In genomic region chr2:119397196-119397595, GRCh38 we compare ENCODE assay signal across 24 cellular contexts. TPM values are rescaled to one million over a fixed set of nuclear protein-coding genes. Genes with fewer than 3 reads are reported as not detected.
DNase-seq lines count a peak whose midpoint lies in the region; ATAC-seq and TF ChIP-seq lines count a peak whose summit lies in the region.
"Had no signal": no experiment of that assay in that cellular context is flagged by ENCODE, and none has a peak within 500 bp of the region (broad histone marks: within the 10 kb centered on the region; RNA-seq: fewer than 3 reads in every experiment).

No MANE protein-coding gene starts in this region.

- no peak overlapping the region for H3K4ac ChIP-seq in mesenchymal stem cell (ENCODE audit: low read depth in 1 of 2, low read length in 2 of 2)

- H3K27ac Mint-ChIP-seq in dendritic cell treated with granulocyte-macrophage colony-stimulating factor and Interleukin-4, amounts not matched to agents 40 ng/mL and 50 ng/mL, for 4 days = peak overlapping the region; percentile 25
- H3K27ac Mint-ChIP-seq in endodermal cell = no peak overlapping the region
- no peak overlapping the region for H3K27ac Mint-ChIP-seq in stimulated activated effector memory CD8-positive, alpha-beta T cell treated with anti-CD3 and anti-CD28 coated beads, Interleukin-12 subunit alpha, Interleukin-12 subunit beta, amount 100 ng/mL, for 72 hours
- H3K27ac Mint-ChIP-seq: CD14-positive monocyte; CD4-positive, alpha-beta T cell; CD8-positive, alpha-beta memory T cell; H9 had no signal

- H2BK15ac ChIP-seq in mesenchymal stem cell (ENCODE audit: low read depth, poor library complexity, severe bottlenecking) = no peak overlapping the region

- H3K79me1 ChIP-seq in mesenchymal stem cell (replicated peaks; ENCODE audit: low read length, poor library complexity, severe bottlenecking) = no peaks in the 10 kb centered on the region

- H3K27me3 ChIP-seq in endodermal cell (ENCODE audit: control insufficient read depth, insufficient read depth, low read length, poor library complexity, severe bottlenecking) (no peaks in the 10 kb centered on the region), mesenchymal stem cell (ENCODE audit: control insufficient read depth in 1 of 2, insufficient read depth in 1 of 2, low read length in 2 of 2) (peaks cover 9 to 14% of the 10 kb centered on the region in 2 experiments), left ventricle myocardium inferior (ENCODE audit: low read depth) (no peaks in the 10 kb centered on the region)
- H3K27me3 ChIP-seq: BE2C; BLaER1 treated with 17β-estradiol and CSF1 and Interleukin-3, amounts not matched to agents 10 nM and 100 nM had no signal

- WGBS in endodermal cell (ENCODE audit: insufficient coverage in 1 of 2, insufficient read length in 1 of 2), 2 experiments = 91 to 100% methylated on average over 1 to 6 of the region's 6 CpGs
- 88% methylated on average over 6 of the region's 6 CpGs for WGBS in mesenchymal stem cell

- H3K4me2 ChIP-seq in mesenchymal stem cell (ENCODE audit: low read length, poor library complexity, severe bottlenecking) = no peak overlapping the region
- H3K4me2 ChIP-seq: A549 had no signal

- no peak overlapping the region for H3K9ac ChIP-seq in endodermal cell (ENCODE audit: extremely low read depth, low read length, poor library complexity, severe bottlenecking)
- H3K9ac ChIP-seq in mesenchymal stem cell (ENCODE audit: low read length) = no peak overlapping the region
- H3K9ac ChIP-seq: BLaER1 treated with 17β-estradiol and CSF1 and Interleukin-3, amounts not matched to agents 10 nM and 100 nM; GM23248 had no signal

- H4K8ac ChIP-seq in mesenchymal stem cell (ENCODE audit: low read length) = no peak overlapping the region

- H2BK12ac ChIP-seq in mesenchymal stem cell (ENCODE audit: low read length in 2 of 2) = no peak overlapping the region

- H3K27ac ChIP-seq in endodermal cell (ENCODE audit: low read depth, low read length) (no peak overlapping the region), mesenchymal stem cell (ENCODE audit: low read length, poor library complexity, severe bottlenecking) (no peak overlapping the region), left ventricle myocardium inferior (replicated peaks) (no peak overlapping the region)
- H3K27ac ChIP-seq: A549; BLaER1 treated with 17β-estradiol and CSF1 and Interleukin-3, amounts not matched to agents 10 nM and 100 nM; GM23248 had no signal

- no peak overlapping the region for H2AK5ac ChIP-seq in mesenchymal stem cell (ENCODE audit: low read length, severe bottlenecking)

- no peaks in the 10 kb centered on the region for H3K36me3 Mint-ChIP-seq in dendritic cell treated with granulocyte-macrophage colony-stimulating factor and Interleukin-4, amounts not matched to agents 40 ng/mL and 50 ng/mL, for 4 days (ENCODE audit: low read depth)
- H3K36me3 Mint-ChIP-seq in endodermal cell (ENCODE audit: low read depth) = no peaks in the 10 kb centered on the region
- H3K36me3 Mint-ChIP-seq in stimulated activated effector memory CD8-positive, alpha-beta T cell treated with anti-CD3 and anti-CD28 coated beads, Interleukin-12 subunit alpha, Interleukin-12 subunit beta, amount 100 ng/mL, for 72 hours = no peaks in the 10 kb centered on the region
- H3K36me3 Mint-ChIP-seq: CD14-positive monocyte; CD8-positive, alpha-beta memory T cell had no signal

- no peaks in the 10 kb centered on the region for H3K9me3 ChIP-seq in endodermal cell (ENCODE audit: control insufficient read depth, low read length)
- H3K9me3 ChIP-seq in mesenchymal stem cell (ENCODE audit: control insufficient read depth, low read length) = no peaks in the 10 kb centered on the region
- no peaks in the 10 kb centered on the region for H3K9me3 ChIP-seq in left ventricle myocardium inferior (replicated peaks)
- H3K9me3 ChIP-seq: A549; BE2C; BLaER1 treated with 17β-estradiol and CSF1 and Interleukin-3, amounts not matched to agents 10 nM and 100 nM had no signal

- peak overlapping the region; percentile 6 for H2AFZ ChIP-seq in mesenchymal stem cell (ENCODE audit: low read depth, low read length)
- H2AFZ ChIP-seq: GM23248 had no signal

- no peak overlapping the region for H3K18ac ChIP-seq in mesenchymal stem cell (ENCODE audit: low read depth in 1 of 2, low read length in 2 of 2)

- H3K4me1 ChIP-seq in endodermal cell (ENCODE audit: control insufficient read depth, insufficient read depth, low read length) = no peaks in the 10 kb centered on the region
- H3K4me1 ChIP-seq in mesenchymal stem cell (ENCODE audit: control insufficient read depth, insufficient read depth, low read depth, low read length) = peaks cover 2% of the 10 kb centered on the region
- peaks cover 4% of the 10 kb centered on the region for H3K4me1 ChIP-seq in left ventricle myocardium inferior
- H3K4me1 ChIP-seq: A549, BE2C had no signal

- no peak overlapping the region for H3K4me3 ChIP-seq in endodermal cell (ENCODE audit: low read length)
- no peak overlapping the region for H3K4me3 ChIP-seq in mesenchymal stem cell (ENCODE audit: insufficient read depth in 1 of 2, low read depth in 1 of 2, low read length in 2 of 2)
- no peak overlapping the region for H3K4me3 ChIP-seq in left ventricle myocardium inferior
- H3K4me3 ChIP-seq: A549; BLaER1 treated with 17β-estradiol and CSF1 and Interleukin-3, amounts not matched to agents 10 nM and 100 nM; GM12878; GM23248 had no signal

- H3K27me3 Mint-ChIP-seq in dendritic cell treated with granulocyte-macrophage colony-stimulating factor and Interleukin-4, amounts not matched to agents 40 ng/mL and 50 ng/mL, for 4 days = peaks cover 4% of the 10 kb centered on the region
- H3K27me3 Mint-ChIP-seq in endodermal cell (ENCODE audit: insufficient read depth) = peaks cover 3% of the 10 kb centered on the region

- DNase-seq in endodermal cell (peak; percentile 26), mesenchymal stem cell (no peak), HPDE6-E6E7 (ENCODE audit: extremely low spot score) (no peak), left ventricle myocardium inferior (no peak), hypothalamus (lab: John Stamatoyannopoulos, UW) (no peak)
- no peak for DNase-seq in stimulated activated effector memory CD8-positive, alpha-beta T cell treated with anti-CD3 and anti-CD28 coated beads, Interleukin-12 subunit alpha, Interleukin-12 subunit beta, amount 100 ng/mL, for 72 hours (ENCODE audit: low spot score in 2 of 2)
- DNase-seq: 8988T; ACHN; AML-193; BE2C; CD4-positive, alpha-beta T cell; CD8-positive, alpha-beta memory T cell; DMS 273 treated with DMSO at 0.1 percent for 48 hours; DMS79; EL; GDM1; GM23248; H9 had no signal

- H4K91ac ChIP-seq in mesenchymal stem cell (ENCODE audit: low read length) = no peak overlapping the region

- H2BK120ac ChIP-seq in mesenchymal stem cell (ENCODE audit: low read depth, low read length) = no peak overlapping the region

- H3K36me3 ChIP-seq in endodermal cell (ENCODE audit: control insufficient read depth, insufficient read depth, low read length) (no peaks in the 10 kb centered on the region), mesenchymal stem cell (ENCODE audit: control insufficient read depth in 1 of 2, insufficient read depth in 2 of 2, low read depth in 1 of 2, low read length in 2 of 2) (no peaks in the 10 kb centered on the region), left ventricle myocardium inferior (no peaks in the 10 kb centered on the region)
- H3K36me3 ChIP-seq: BE2C; BLaER1 treated with 17β-estradiol and CSF1 and Interleukin-3, amounts not matched to agents 10 nM and 100 nM had no signal

- no peak overlapping the region for H2BK5ac ChIP-seq in mesenchymal stem cell (ENCODE audit: low read depth, low read length, poor library complexity, severe bottlenecking)

- peaks cover 17% of the 10 kb centered on the region for H3K4me1 Mint-ChIP-seq in dendritic cell treated with granulocyte-macrophage colony-stimulating factor and Interleukin-4, amounts not matched to agents 40 ng/mL and 50 ng/mL, for 4 days (ENCODE audit: low read depth)
- H3K4me1 Mint-ChIP-seq in endodermal cell = no peaks in the 10 kb centered on the region
- peaks cover 6% of the 10 kb centered on the region for H3K4me1 Mint-ChIP-seq in stimulated activated effector memory CD8-positive, alpha-beta T cell treated with anti-CD3 and anti-CD28 coated beads, Interleukin-12 subunit alpha, Interleukin-12 subunit beta, amount 100 ng/mL, for 72 hours
- H3K4me1 Mint-ChIP-seq: CD8-positive, alpha-beta memory T cell had no signal

- H3K23ac ChIP-seq in mesenchymal stem cell (ENCODE audit: low read length in 2 of 2) = no peak overlapping the region

- ATAC-seq in stimulated activated effector memory CD8-positive, alpha-beta T cell treated with anti-CD3 and anti-CD28 coated beads, Interleukin-12 subunit alpha, Interleukin-12 subunit beta, amount 100 ng/mL, for 72 hours = peak; percentile 47
- ATAC-seq: A549, GM12878, HCT116 had no signal

- no peak overlapping the region for H3K4me3 Mint-ChIP-seq in dendritic cell treated with granulocyte-macrophage colony-stimulating factor and Interleukin-4, amounts not matched to agents 40 ng/mL and 50 ng/mL, for 4 days
- H3K4me3 Mint-ChIP-seq in endodermal cell = no peak overlapping the region
- no peak overlapping the region for H3K4me3 Mint-ChIP-seq in stimulated activated effector memory CD8-positive, alpha-beta T cell treated with anti-CD3 and anti-CD28 coated beads, Interleukin-12 subunit alpha, Interleukin-12 subunit beta, amount 100 ng/mL, for 72 hours
- H3K4me3 Mint-ChIP-seq: CD14-positive monocyte; CD4-positive, alpha-beta T cell; CD8-positive, alpha-beta memory T cell; H9 had no signal

- TF ChIP-seq CTCF in endodermal cell (conservative IDR thresholded peaks at IDR 0.05) (no peak), left ventricle myocardium inferior (IDR thresholded peaks at IDR 0.05; ENCODE audit: borderline replicate concordance) (no peak)

- no peak overlapping the region for H3K14ac ChIP-seq in mesenchymal stem cell (ENCODE audit: low read length in 2 of 2)

- H3K9me3 Mint-ChIP-seq in dendritic cell treated with granulocyte-macrophage colony-stimulating factor and Interleukin-4, amounts not matched to agents 40 ng/mL and 50 ng/mL, for 4 days = no peaks in the 10 kb centered on the region
- no peaks in the 10 kb centered on the region for H3K9me3 Mint-ChIP-seq in endodermal cell
- H3K9me3 Mint-ChIP-seq in stimulated activated effector memory CD8-positive, alpha-beta T cell treated with anti-CD3 and anti-CD28 coated beads, Interleukin-12 subunit alpha, Interleukin-12 subunit beta, amount 100 ng/mL, for 72 hours = no peaks in the 10 kb centered on the region
- H3K9me3 Mint-ChIP-seq: CD14-positive monocyte; CD4-positive, alpha-beta T cell; CD8-positive, alpha-beta memory T cell; H9 had no signal

- intact Hi-C loops in dendritic cell treated with granulocyte-macrophage colony-stimulating factor and Interleukin-4, amounts not matched to agents 40 ng/mL and 50 ng/mL, for 4 days (cut with micrococcal nuclease) = no loop called here
- intact Hi-C loops in left ventricle myocardium inferior (cut with micrococcal nuclease) = no loop called here

RNA-seq across cellular contexts. Expression of gene DBI, which starts 30.4 kb away (rescaled TPM):
- total RNA-seq in endodermal cell = 100 to 1,000 TPM; 138 to 178 TPM
- polyA plus RNA-seq in endodermal cell (2013, experiment 1 of 2) = 244 TPM
- polyA plus RNA-seq in endodermal cell (2013, experiment 2 of 2) = 262 TPM
- polyA plus RNA-seq in mesenchymal stem cell (2013, experiment 1 of 2) = 1,208 TPM
- 1,195 TPM for polyA plus RNA-seq in mesenchymal stem cell (2013, experiment 2 of 2)
- 303 TPM for total RNA-seq in left ventricle myocardium inferior

RNA-seq across cellular contexts. Expression of gene C2orf76, which starts 30.6 kb away (rescaled TPM):
- total RNA-seq in endodermal cell (10 to 100 TPM; 10.7 to 10.9 TPM), left ventricle myocardium inferior (7.3 TPM)
- 18.0 TPM for polyA plus RNA-seq in endodermal cell (2013, experiment 1 of 2)
- polyA plus RNA-seq in endodermal cell (2013, experiment 2 of 2) = 17.2 TPM
- polyA plus RNA-seq in mesenchymal stem cell (2013, experiment 1 of 2) = 16.1 TPM
- 16.7 TPM for polyA plus RNA-seq in mesenchymal stem cell (2013, experiment 2 of 2)

RNA-seq across cellular contexts. Expression of gene TMEM37, which starts 34.5 kb away (rescaled TPM):
- total RNA-seq in endodermal cell (10 to 100 TPM; 12.0 to 16.2 TPM), left ventricle myocardium inferior (2.4 TPM)
- 4.8 TPM for polyA plus RNA-seq in endodermal cell (2013, experiment 1 of 2)
- 3.5 TPM for polyA plus RNA-seq in endodermal cell (2013, experiment 2 of 2)
- polyA plus RNA-seq in mesenchymal stem cell (2013, experiment 1 of 2) = 1.3 TPM
- 1.5 TPM for polyA plus RNA-seq in mesenchymal stem cell (2013, experiment 2 of 2)
- total RNA-seq: CD4-positive, alpha-beta T cell; CD8-positive, alpha-beta memory T cell; GM23248 had no signal
- polyA plus RNA-seq: CD14-positive monocyte; CD8-positive, alpha-beta memory T cell had no signal
